13 cellular contexts compared by ENCODE assay signal in the genomic region with DNA sequence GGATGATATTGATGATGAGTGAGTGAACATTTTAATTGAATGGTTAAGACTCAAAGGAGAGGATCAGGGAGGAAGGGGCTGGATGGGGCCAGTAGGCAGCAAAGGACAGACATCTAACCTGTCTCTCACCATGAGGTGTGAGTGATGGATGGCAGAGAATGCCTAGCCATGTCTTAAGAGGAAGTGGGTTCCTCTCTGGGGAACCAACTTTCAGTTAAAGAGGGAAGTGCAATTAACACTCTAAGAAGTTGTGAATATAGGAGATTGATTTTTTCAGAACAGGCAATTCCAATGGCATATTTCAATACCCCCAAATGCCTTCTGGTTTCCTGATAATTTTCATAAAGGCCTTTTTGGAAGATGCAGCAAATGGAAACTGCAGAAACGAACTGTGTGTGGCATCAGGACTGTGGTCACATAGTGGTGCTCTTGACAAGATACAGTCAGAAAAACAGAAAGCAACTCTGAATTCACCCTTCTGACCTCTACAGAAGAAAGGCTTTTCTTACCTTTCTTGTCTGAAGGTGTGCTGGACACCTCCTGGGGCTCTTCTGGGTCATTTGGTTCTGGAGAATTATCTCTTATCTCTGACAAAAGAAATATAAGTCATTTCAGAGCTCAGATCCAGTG. TPM values are rescaled to one million over a fixed set of nuclear protein-coding genes. Genes with fewer than 3 reads are reported as not detected.
DNase-seq lines count a peak whose midpoint lies in the region; ATAC-seq, FAIRE-seq and TF ChIP-seq lines count a peak whose summit lies in the region.
"Had no signal": no experiment of that assay in that cellular context is flagged by ENCODE, and none has a peak within 500 bp of the region (broad histone marks: within the 10 kb centered on the region; RNA-seq: fewer than 3 reads in every experiment).

No MANE protein-coding gene starts in this region.

- ATAC-seq in GM21528 (IDR thresholded peaks at IDR 0.05; ENCODE audit: low FRiP score, unreplicated experiment): peak; percentile 63
- ATAC-seq: left ventricle myocardium superior had no signal

- H3K27me3 ChIP-seq in small intestine (ENCODE audit: control insufficient read depth in 2 of 2, insufficient read depth in 2 of 2, low read length in 2 of 2): no peaks in the 10 kb centered on the region

- TF ChIP-seq POLR2A in GM12892 (IDR thresholded peaks at IDR 0.05; ENCODE audit: low read depth, low read length): no peak

- H3K4me3 Mint-ChIP-seq in chondrocyte (ENCODE audit: unreplicated experiment) (no peak overlapping the region), osteocyte (ENCODE audit: unreplicated experiment) (no peak overlapping the region)
- H3K4me3 Mint-ChIP-seq: brain had no signal

- no peak overlapping the region for H3K4me3 ChIP-seq in small intestine (ENCODE audit: low read depth in 1 of 2, low read length in 2 of 2)

- peaks cover 32 to 43% of the 10 kb centered on the region in 2 donors for H3K36me3 ChIP-seq in small intestine (ENCODE audit: control insufficient read depth in 2 of 2, insufficient read depth in 2 of 2, low read length in 2 of 2)

- H3K27ac ChIP-seq in small intestine (ENCODE audit: low read depth in 1 of 2, low read length in 1 of 2): no peak overlapping the region

- H3K4me1 Mint-ChIP-seq in chondrocyte (ENCODE audit: low read depth): no peaks in the 10 kb centered on the region
- H3K4me1 Mint-ChIP-seq in osteocyte (ENCODE audit: unreplicated experiment): no peaks in the 10 kb centered on the region
- H3K4me1 Mint-ChIP-seq: brain had no signal

- no peaks in the 10 kb centered on the region for H3K4me1 ChIP-seq in small intestine (ENCODE audit: control insufficient read depth in 2 of 2, insufficient read depth in 1 of 2, low read depth in 1 of 2, low read length in 1 of 2)

- H3K9me3 ChIP-seq in small intestine (ENCODE audit: control insufficient read depth, low read depth): no peaks in the 10 kb centered on the region

- H3K36me3 Mint-ChIP-seq in chondrocyte (ENCODE audit: low read depth) (peaks cover 26% of the 10 kb centered on the region), osteocyte (ENCODE audit: unreplicated experiment) (peaks cover 44% of the 10 kb centered on the region)
- H3K36me3 Mint-ChIP-seq: brain had no signal

- no peak for DNase-seq in GM12892 (ENCODE audit: insufficient read length)
- peak; percentile 14 to 23 for DNase-seq in Kasumi-1 (lab: John Stamatoyannopoulos, UW)
- DNase-seq in germinal center (ENCODE audit: low spot score): peak; percentile 54
- DNase-seq in chondrocyte (ENCODE audit: low spot score): no peak
- DNase-seq in NCI-H748 (lab: John Stamatoyannopoulos, UW; ENCODE audit: unreplicated experiment): no peak
- no peak for DNase-seq in osteocyte (ENCODE audit: extremely low spot score, unreplicated experiment)
- DNase-seq in small intestine: no peak
- DNase-seq: activated T-cell treated with anti-CD3 and anti-CD28 coated beads for 4 hours; left ventricle myocardium superior; stimulated activated CD8-positive, alpha-beta memory T cell treated with anti-CD3 and anti-CD28 coated beads, Interleukin-4, amount 100 ng/mL, for 48 hours had no signal

- WGBS in small intestine, 3 donors: 80 to 86% (median 84%) methylated on average over 1 of the region's 1 CpG

- H3K9me3 Mint-ChIP-seq in chondrocyte (ENCODE audit: low read depth): no peaks in the 10 kb centered on the region
- H3K9me3 Mint-ChIP-seq in osteocyte (ENCODE audit: unreplicated experiment): no peaks in the 10 kb centered on the region
- H3K9me3 Mint-ChIP-seq: brain had no signal

- H3K27me3 Mint-ChIP-seq in chondrocyte (ENCODE audit: low read depth) (no peaks in the 10 kb centered on the region), osteocyte (ENCODE audit: unreplicated experiment) (no peaks in the 10 kb centered on the region)
- H3K27me3 Mint-ChIP-seq: brain had no signal

- no peak overlapping the region for H3K27ac Mint-ChIP-seq in chondrocyte (ENCODE audit: unreplicated experiment)
- no peak overlapping the region for H3K27ac Mint-ChIP-seq in osteocyte (ENCODE audit: unreplicated experiment)
- H3K27ac Mint-ChIP-seq: brain had no signal

- TF ChIP-seq CTCF in chondrocyte (IDR thresholded peaks at IDR 0.05): no peak
- no peak for TF ChIP-seq CTCF in osteocyte (IDR thresholded peaks at IDR 0.05)

- FAIRE-seq in GM12892 (lab: Jason Lieb, UNC) (peak; percentile 54), small intestine (lab: Jason Lieb, UNC) (no peak)
- FAIRE-seq: RCC 7860 had no signal

RNA-seq across cellular contexts. Expression of a gene that starts 10.2 kb away (rescaled TPM):
- polyA plus RNA-seq in GM12892 (2012; ENCODE audit: missing spikeins): 72.4 TPM
- total RNA-seq in chondrocyte: 11.3 to 13.9 TPM (median 12.9 TPM) in 3 replicates
- 23.6 and 24.1 TPM in 2 replicates for total RNA-seq in osteocyte
- polyA plus RNA-seq in small intestine: 10 to 100 TPM; 11.2 to 13.7 (median 11.9) TPM

RNA-seq across cellular contexts. Expression of a gene that starts 16.0 kb away (rescaled TPM):
- 76.4 TPM for polyA plus RNA-seq in GM12892 (2012; ENCODE audit: missing spikeins)
- total RNA-seq in chondrocyte: 0.60 TPM in 1 of 3 replicates, not detected in the others
- 0.65 and 1.0 TPM in 2 replicates for total RNA-seq in osteocyte
- 1 to 10 TPM in 2 of 3 donors, not detected in 1; 1.5 to 3.0 TPM for polyA plus RNA-seq in small intestine

Comparison
In these comparisons a context has a peak if more than half of its experiments do, and no peak if none do; other contexts are left out.
1. DNase-seq: peak in Kasumi-1 (2 of 2) and germinal center (single experiment); none in GM12892 (single experiment), chondrocyte (single experiment), NCI-H748 (single experiment), osteocyte (single experiment) and small intestine (single experiment).